Comparison of ENCODE assay signal across 3 cellular contexts in the genomic region with DNA sequence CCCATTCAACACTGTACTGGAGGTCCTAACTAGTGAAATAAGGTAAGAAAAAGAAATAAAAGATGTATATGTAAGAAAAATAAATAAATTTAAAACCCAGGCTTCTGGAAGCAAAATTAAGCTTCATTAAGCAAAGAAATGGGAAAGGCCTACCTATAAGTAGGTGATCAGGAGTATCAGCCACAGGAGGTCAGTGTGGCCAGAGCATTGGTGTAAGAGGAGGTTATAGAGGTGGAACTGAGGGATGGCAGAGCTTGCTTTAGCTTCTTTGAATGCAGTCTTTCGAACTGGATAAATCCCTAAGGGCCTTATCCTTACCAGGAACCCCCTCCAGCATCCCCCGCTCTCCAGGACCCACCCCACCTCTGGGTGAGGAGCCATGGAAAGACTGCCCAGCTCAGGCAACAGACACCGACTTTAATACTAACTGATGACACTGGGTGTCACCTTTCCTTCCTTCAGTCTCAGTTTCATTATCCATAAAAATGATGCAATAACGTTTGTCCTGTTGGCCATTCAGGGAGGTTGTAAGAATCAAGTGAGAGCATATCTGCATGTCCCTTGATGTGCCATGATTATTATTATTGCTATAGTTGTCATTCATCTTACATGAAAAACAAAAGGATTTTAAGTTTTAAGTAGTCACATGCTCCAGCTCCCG.
TF ChIP-seq lines count a peak whose summit lies in the region.

No MANE protein-coding gene starts in this region.

TF ChIP-seq in A549, 52 proteins besides CTCF, POLR2A, EP300 and RAD21:
- TF ChIP-seq PHF8 (IDR thresholded peaks at IDR 0.05; ENCODE audit: borderline replicate concordance, low read depth), result no peak
- 0 out of 4 replicates have a peak, but pooled peaks of 1 of the 2 experiments have one; percentile 16 for TF ChIP-seq CEBPB (IDR thresholded peaks at IDR 0.05)
TF ChIP-seq in A549: peak in this region for 1.

TF ChIP-seq in GM23338, 12 proteins besides CTCF, POLR2A, EP300 and RAD21:
- no peak for TF ChIP-seq STAT1 (IDR thresholded peaks at IDR 0.05; ENCODE audit: unreplicated experiment)
- TF ChIP-seq, protein P1, sequence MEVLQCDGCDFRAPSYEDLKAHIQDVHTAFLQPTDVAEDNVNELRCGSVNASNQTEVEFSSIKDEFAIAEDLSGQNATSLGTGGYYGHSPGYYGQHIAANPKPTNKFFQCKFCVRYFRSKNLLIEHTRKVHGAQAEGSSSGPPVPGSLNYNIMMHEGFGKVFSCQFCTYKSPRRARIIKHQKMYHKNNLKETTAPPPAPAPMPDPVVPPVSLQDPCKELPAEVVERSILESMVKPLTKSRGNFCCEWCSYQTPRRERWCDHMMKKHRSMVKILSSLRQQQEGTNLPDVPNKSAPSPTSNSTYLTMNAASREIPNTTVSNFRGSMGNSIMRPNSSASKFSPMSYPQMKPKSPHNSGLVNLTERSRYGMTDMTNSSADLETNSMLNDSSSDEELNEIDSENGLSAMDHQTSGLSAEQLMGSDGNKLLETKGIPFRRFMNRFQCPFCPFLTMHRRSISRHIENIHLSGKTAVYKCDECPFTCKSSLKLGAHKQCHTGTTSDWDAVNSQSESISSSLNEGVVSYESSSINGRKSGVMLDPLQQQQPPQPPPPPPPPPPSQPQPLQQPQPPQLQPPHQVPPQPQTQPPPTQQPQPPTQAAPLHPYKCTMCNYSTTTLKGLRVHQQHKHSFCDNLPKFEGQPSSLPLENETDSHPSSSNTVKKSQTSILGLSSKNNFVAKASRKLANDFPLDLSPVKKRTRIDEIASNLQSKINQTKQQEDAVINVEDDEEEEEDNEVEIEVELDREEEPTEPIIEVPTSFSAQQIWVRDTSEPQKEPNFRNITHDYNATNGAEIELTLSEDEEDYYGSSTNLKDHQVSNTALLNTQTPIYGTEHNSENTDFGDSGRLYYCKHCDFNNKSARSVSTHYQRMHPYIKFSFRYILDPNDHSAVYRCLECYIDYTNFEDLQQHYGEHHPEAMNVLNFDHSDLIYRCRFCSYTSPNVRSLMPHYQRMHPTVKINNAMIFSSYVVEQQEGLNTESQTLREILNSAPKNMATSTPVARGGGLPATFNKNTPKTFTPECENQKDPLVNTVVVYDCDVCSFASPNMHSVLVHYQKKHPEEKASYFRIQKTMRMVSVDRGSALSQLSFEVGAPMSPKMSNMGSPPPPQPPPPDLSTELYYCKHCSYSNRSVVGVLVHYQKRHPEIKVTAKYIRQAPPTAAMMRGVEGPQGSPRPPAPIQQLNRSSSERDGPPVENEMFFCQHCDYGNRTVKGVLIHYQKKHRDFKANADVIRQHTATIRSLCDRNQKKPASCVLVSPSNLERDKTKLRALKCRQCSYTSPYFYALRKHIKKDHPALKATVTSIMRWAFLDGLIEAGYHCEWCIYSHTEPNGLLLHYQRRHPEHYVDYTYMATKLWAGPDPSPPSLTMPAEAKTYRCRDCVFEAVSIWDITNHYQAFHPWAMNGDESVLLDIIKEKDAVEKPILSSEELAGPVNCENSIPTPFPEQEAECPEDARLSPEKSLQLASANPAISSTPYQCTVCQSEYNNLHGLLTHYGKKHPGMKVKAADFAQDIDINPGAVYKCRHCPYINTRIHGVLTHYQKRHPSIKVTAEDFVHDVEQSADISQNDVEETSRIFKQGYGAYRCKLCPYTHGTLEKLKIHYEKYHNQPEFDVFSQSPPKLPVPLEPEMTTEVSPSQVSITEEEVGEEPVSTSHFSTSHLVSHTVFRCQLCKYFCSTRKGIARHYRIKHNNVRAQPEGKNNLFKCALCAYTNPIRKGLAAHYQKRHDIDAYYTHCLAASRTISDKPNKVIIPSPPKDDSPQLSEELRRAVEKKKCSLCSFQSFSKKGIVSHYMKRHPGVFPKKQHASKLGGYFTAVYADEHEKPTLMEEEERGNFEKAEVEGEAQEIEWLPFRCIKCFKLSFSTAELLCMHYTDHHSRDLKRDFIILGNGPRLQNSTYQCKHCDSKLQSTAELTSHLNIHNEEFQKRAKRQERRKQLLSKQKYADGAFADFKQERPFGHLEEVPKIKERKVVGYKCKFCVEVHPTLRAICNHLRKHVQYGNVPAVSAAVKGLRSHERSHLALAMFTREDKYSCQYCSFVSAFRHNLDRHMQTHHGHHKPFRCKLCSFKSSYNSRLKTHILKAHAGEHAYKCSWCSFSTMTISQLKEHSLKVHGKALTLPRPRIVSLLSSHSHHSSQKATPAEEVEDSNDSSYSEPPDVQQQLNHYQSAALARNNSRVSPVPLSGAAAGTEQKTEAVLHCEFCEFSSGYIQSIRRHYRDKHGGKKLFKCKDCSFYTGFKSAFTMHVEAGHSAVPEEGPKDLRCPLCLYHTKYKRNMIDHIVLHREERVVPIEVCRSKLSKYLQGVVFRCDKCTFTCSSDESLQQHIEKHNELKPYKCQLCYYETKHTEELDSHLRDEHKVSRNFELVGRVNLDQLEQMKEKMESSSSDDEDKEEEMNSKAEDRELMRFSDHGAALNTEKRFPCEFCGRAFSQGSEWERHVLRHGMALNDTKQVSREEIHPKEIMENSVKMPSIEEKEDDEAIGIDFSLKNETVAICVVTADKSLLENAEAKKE (CRISPR knock-in tag; IDR thresholded peaks at IDR 0.05), result no peak
- no peak for TF ChIP-seq CREB1 (CRISPR knock-in tag; IDR thresholded peaks at IDR 0.05; ENCODE audit: low read depth)
- TF ChIP-seq ZNF114 (CRISPR knock-in tag; IDR thresholded peaks at IDR 0.05), result no peak
- TF ChIP-seq EZH2phosphoT487 (IDR thresholded peaks at IDR 0.05; ENCODE audit: unreplicated experiment), result no peak
- no peak for TF ChIP-seq NANOG (IDR thresholded peaks at IDR 0.05; ENCODE audit: borderline replicate concordance)
- TF ChIP-seq JUNB (IDR thresholded peaks at IDR 0.05; ENCODE audit: unreplicated experiment), result no peak
- TF ChIP-seq EZH2 (IDR thresholded peaks at IDR 0.05; ENCODE audit: low read depth, unreplicated experiment), result no peak

TF ChIP-seq in H1, 55 proteins besides CTCF, POLR2A, EP300 and RAD21:
- TF ChIP-seq CEBPB (IDR thresholded peaks at IDR 0.05; ENCODE audit: low read depth, low read length) (peak; percentile 77), RNF2 (IDR thresholded peaks at IDR 0.05; ENCODE audit: borderline replicate concordance, low read depth, low read length, missing control alignments, poor library complexity, severe bottlenecking) (no peak)
